ENCODE assay signal across 13 cellular contexts in the genomic region with DNA sequence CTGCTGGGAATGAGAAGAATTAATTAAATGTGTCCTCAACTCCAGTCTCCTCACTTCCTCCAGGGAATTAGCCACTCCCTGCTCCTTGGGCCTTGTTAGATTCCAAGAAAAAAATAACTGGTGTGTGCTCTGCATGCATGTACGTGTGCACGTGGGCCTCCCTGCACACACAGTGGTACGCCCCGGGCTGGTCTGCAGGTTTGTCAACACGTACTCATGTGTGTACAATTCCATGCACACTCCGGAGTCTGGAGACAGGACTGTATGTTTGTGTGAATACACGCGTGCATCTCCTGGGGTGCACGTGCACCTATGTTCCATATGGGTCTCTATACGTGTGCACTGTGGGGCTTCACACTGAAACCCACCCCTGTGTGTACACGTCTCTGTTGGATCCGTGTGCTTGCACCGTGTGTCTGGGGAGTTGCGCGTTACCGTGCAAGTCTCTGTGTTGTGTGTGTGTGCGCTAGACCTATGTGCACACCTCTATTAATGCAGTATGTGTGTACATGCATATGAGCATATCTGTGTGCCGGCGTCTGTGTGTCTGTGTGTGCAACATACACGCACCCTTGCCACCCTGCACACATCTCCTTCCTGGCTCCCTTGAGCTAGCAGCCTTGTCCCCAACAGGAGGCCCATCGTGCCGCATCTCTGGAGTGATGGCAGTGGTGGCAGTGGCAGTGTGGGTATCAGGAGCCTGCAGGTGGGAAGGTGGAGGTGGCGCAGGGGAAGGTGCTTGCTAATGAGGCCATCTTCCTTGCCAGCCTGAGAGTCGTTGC.
DNase-seq lines count a peak whose midpoint lies in the region; TF ChIP-seq lines count a peak whose summit lies in the region.
"Had no signal": no experiment of that assay in that cellular context is flagged by ENCODE, and none has a peak within 500 bp of the region (broad histone marks: within the 10 kb centered on the region; RNA-seq: fewer than 3 reads in every experiment).

No MANE protein-coding gene starts in this region.

- no peaks in the 10 kb centered on the region for H3K9me3 Mint-ChIP-seq in chondrocyte (ENCODE audit: low read depth)

- H3K4me1 ChIP-seq in BLaER1 (peaks cover 41% of the 10 kb centered on the region), neuronal stem cell (ENCODE audit: control insufficient read depth in 2 of 2, insufficient read depth in 1 of 2, low read depth in 1 of 2, low read length in 2 of 2) (peaks cover 0 to 6% of the 10 kb centered on the region in 2 donors)

- no peak overlapping the region for H2AK5ac ChIP-seq in neuronal stem cell (ENCODE audit: low read depth, low read length)

- no peaks in the 10 kb centered on the region for H3K36me3 Mint-ChIP-seq in chondrocyte (ENCODE audit: low read depth)

- peak overlapping the region; percentile 64 for H3K18ac ChIP-seq in neuronal stem cell (ENCODE audit: low read length)

- no peak overlapping the region for H2BK5ac ChIP-seq in neuronal stem cell (ENCODE audit: low read length)

- no CpG with 5 or more reads among the region's 24 CpGs for WGBS in neuronal stem cell (ENCODE audit: extremely low coverage in 2 of 2, insufficient read length in 2 of 2, insufficient replicate concordance in 1 of 2), 2 donors

- no peak overlapping the region for H4K8ac ChIP-seq in neuronal stem cell (ENCODE audit: low read depth, low read length)

- TF ChIP-seq CTCF in chondrocyte (IDR thresholded peaks at IDR 0.05) = no peak

- H3K27me3 ChIP-seq in BLaER1 (no peaks in the 10 kb centered on the region), neuronal stem cell (ENCODE audit: control insufficient read depth in 3 of 3, insufficient read depth in 3 of 3, low read depth in 1 of 3, low read length in 3 of 3) (peaks cover 0 to 24% (median 0%) of the 10 kb centered on the region in 3 experiments)

- no peaks in the 10 kb centered on the region for H3K27me3 Mint-ChIP-seq in chondrocyte (ENCODE audit: low read depth)

- H3K4ac ChIP-seq in neuronal stem cell (ENCODE audit: low read length) = no peak overlapping the region

- H3K23ac ChIP-seq in neuronal stem cell (ENCODE audit: low read depth, low read length, poor library complexity) = no peak overlapping the region

- peak overlapping the region; percentile 9 for H3K14ac ChIP-seq in neuronal stem cell (ENCODE audit: low read length)

- peak overlapping the region; percentile 2 for H2BK12ac ChIP-seq in neuronal stem cell (ENCODE audit: low read length)

- no peak overlapping the region for H2AFZ ChIP-seq in neuronal stem cell (ENCODE audit: low read length)

- H3K27ac ChIP-seq in BLaER1 = no peak overlapping the region
- H3K27ac ChIP-seq in neuronal stem cell (replicated peaks; ENCODE audit: low read length) = no peak overlapping the region
- H3K27ac ChIP-seq: 22Rv1, KMS-11 had no signal

- H3K27ac Mint-ChIP-seq in chondrocyte (ENCODE audit: unreplicated experiment) = no peak overlapping the region

- H3K9ac ChIP-seq in BLaER1 (no peak overlapping the region), neuronal stem cell (ENCODE audit: low read depth, low read length, poor library complexity) (no peak overlapping the region)
- H3K9ac ChIP-seq: KMS-11 had no signal

- H3K9me3 ChIP-seq in BLaER1 (no peaks in the 10 kb centered on the region), neuronal stem cell (replicated peaks in 1 of 2; ENCODE audit: control insufficient read depth in 2 of 2, insufficient read depth in 1 of 2, low read depth in 1 of 2, low read length in 2 of 2) (no peaks in the 10 kb centered on the region)

- peaks cover 26% of the 10 kb centered on the region for H3K4me1 Mint-ChIP-seq in chondrocyte (ENCODE audit: low read depth)

- no peak overlapping the region for H2BK120ac ChIP-seq in neuronal stem cell (ENCODE audit: low read depth, low read length)

- H4K20me1 ChIP-seq in BLaER1 = 0 out of 2 replicates have a peak, but pooled peaks cover 5% of the 10 kb centered on the region

- DNase-seq in NCI-H2107 treated with DMSO at 0.1 percent for 48 hours (lab: John Stamatoyannopoulos, UW; ENCODE audit: unreplicated experiment) (peak; percentile 53), NCI-H2107 (lab: John Stamatoyannopoulos, UW) (no peak), chondrocyte (ENCODE audit: low spot score) (peak; percentile 85), neuronal stem cell (ENCODE audit: low spot score) (no peak), iPS-NIHi7 (ENCODE audit: extremely low spot score) (no peak), G401 (ENCODE audit: low spot score) (no peak), midbrain (lab: John Stamatoyannopoulos, UW) (no peak)
- DNase-seq: NCI-H1694 treated with DMSO at 0.1 percent for 48 hours, NCI-H446, SIG-M5 had no signal

- H2BK15ac ChIP-seq in neuronal stem cell (ENCODE audit: low read length) = no peak overlapping the region

- H3K36me3 ChIP-seq in BLaER1 (no peaks in the 10 kb centered on the region), neuronal stem cell (replicated peaks in 1 of 2; ENCODE audit: control insufficient read depth in 2 of 2, insufficient read depth in 2 of 2, low read length in 2 of 2) (no peaks in the 10 kb centered on the region)

- H3K4me3 ChIP-seq in BLaER1 (no peak overlapping the region), neuronal stem cell (ENCODE audit: low read length in 2 of 2) (no peak overlapping the region)

- no peaks in the 10 kb centered on the region for H3K79me1 ChIP-seq in neuronal stem cell (ENCODE audit: low read depth, low read length)

- in situ Hi-C loops in G401 (cut with HindIII; ENCODE audit: low sequenced_read_pairs) = no loop called here

- H4K91ac ChIP-seq in neuronal stem cell (ENCODE audit: low read depth, low read length, poor library complexity) = no peak overlapping the region

- H3K4me2 ChIP-seq in BLaER1 (peak overlapping the region; percentile 65), neuronal stem cell (ENCODE audit: insufficient read depth, low read length, poor library complexity, severe bottlenecking) (no peak overlapping the region)
- H3K4me2 ChIP-seq: KMS-11 had no signal

- H3K4me3 Mint-ChIP-seq in chondrocyte (ENCODE audit: unreplicated experiment) = no peak overlapping the region

Comparison
In these comparisons a context has a peak if more than half of its experiments do, and no peak if none do; other contexts are left out.
1. DNase-seq: peak in NCI-H2107 treated with DMSO at 0.1 percent for 48 hours (single experiment) and chondrocyte (single experiment); none in NCI-H2107 (single experiment), neuronal stem cell (single experiment), iPS-NIHi7 (single experiment), G401 (single experiment) and midbrain (single experiment).